ENCODE assay signal across 13 cellular contexts in genomic region chr2:41717883-41718282, GRCh38.
DNase-seq lines count a peak whose midpoint lies in the region; ATAC-seq, FAIRE-seq and TF ChIP-seq lines count a peak whose summit lies in the region.
"Had no signal": no experiment of that assay in that cellular context is flagged by ENCODE, and none has a peak within 500 bp of the region (broad histone marks: within the 10 kb centered on the region; RNA-seq: fewer than 3 reads in every experiment).

No MANE protein-coding gene starts in this region.

- H3K36me3 ChIP-seq in parathyroid adenoma (ENCODE audit: control insufficient read depth, insufficient read depth, low read length) (no peaks in the 10 kb centered on the region), psoas muscle (ENCODE audit: insufficient read depth in 1 of 2, low read depth in 1 of 2) (no peaks in the 10 kb centered on the region)
- H3K36me3 ChIP-seq: HAP-1, lower lobe of right lung had no signal

- H3K4me3 ChIP-seq in parathyroid adenoma (ENCODE audit: low read depth, low read length), result no peak overlapping the region
- H3K4me3 ChIP-seq in psoas muscle, result no peak overlapping the region
- H3K4me3 ChIP-seq: HAP-1, lower lobe of right lung had no signal

- H3K27me3 ChIP-seq in parathyroid adenoma (ENCODE audit: control insufficient read depth, insufficient read depth, low read length), result no peaks in the 10 kb centered on the region
- no peaks in the 10 kb centered on the region for H3K27me3 ChIP-seq in psoas muscle (ENCODE audit: insufficient read depth in 3 of 3, low read length in 2 of 3)

- WGBS in psoas muscle, 3 donors, result 92 to 96% (median 94%) methylated on average over 1 of the region's 1 CpG

- peak overlapping the region; percentile 38 for H2AFZ ChIP-seq in parathyroid adenoma

- ATAC-seq in GM18861 (IDR thresholded peaks at IDR 0.05; ENCODE audit: unreplicated experiment) (peak; percentile 61), HG02763 (IDR thresholded peaks at IDR 0.05; ENCODE audit: unreplicated experiment) (peak; percentile 38), HG02759 (IDR thresholded peaks at IDR 0.05; ENCODE audit: unreplicated experiment) (no peak), Right ventricle myocardium inferior (no peak), psoas muscle (no peak)
- ATAC-seq: lower lobe of right lung had no signal

- H3K9me3 ChIP-seq in parathyroid adenoma (ENCODE audit: control insufficient read depth, low read length) (no peaks in the 10 kb centered on the region), psoas muscle (no peaks in the 10 kb centered on the region)
- H3K9me3 ChIP-seq: HAP-1, lower lobe of right lung had no signal

- no peak overlapping the region for H3K9ac ChIP-seq in parathyroid adenoma

- peak; percentile 94 for FAIRE-seq in RCC 7860 (lab: Jason Lieb, UNC)

- no peaks in the 10 kb centered on the region for H3K79me2 ChIP-seq in parathyroid adenoma

- DNase-seq in RCC 7860 (ENCODE audit: low spot score) (peak; percentile 68), Right ventricle myocardium inferior (ENCODE audit: missing footprints) (no peak), psoas muscle (no peak)
- DNase-seq: activated CD4-positive, alpha-beta T cell treated with anti-CD3 and anti-CD28 coated beads, Interleukin-2, amount 10 ng/mL, durations not matched to agents 7 days and 5 days; endodermal cell; hippocampal formation; lower lobe of right lung; NCI-H2029 treated with DMSO at 0.1 percent for 48 hours had no signal

- no peak overlapping the region for H3K4me2 ChIP-seq in parathyroid adenoma (ENCODE audit: low read length)

- TF ChIP-seq CTCF in parathyroid adenoma (IDR thresholded peaks at IDR 0.05), result no peak
- no peak for TF ChIP-seq CTCF in psoas muscle (IDR thresholded peaks at IDR 0.05)

- H3K4me1 ChIP-seq in parathyroid adenoma (peaks cover 27% of the 10 kb centered on the region), psoas muscle (no peaks in the 10 kb centered on the region)
- H3K4me1 ChIP-seq: HAP-1, lower lobe of right lung had no signal

- H3K27ac ChIP-seq in parathyroid adenoma (no peak overlapping the region), psoas muscle (no peak overlapping the region)
- H3K27ac ChIP-seq: lower lobe of right lung had no signal

- intact Hi-C loops in Right ventricle myocardium inferior (cut with DNase I), result no loop called here
- intact Hi-C loops in psoas muscle (cut with DNase I), result no loop called here

Comparison
In these comparisons a context has a peak if more than half of its experiments do, and no peak if none do; other contexts are left out.
1. ATAC-seq: peak in GM18861 (single experiment) and HG02763 (single experiment); none in HG02759 (single experiment), Right ventricle myocardium inferior (single experiment) and psoas muscle (0 of 4).